ENCODE assay signal across 4 cellular contexts in genomic region chr4:44502214-44502613, GRCh38. TPM values are rescaled to one million over a fixed set of nuclear protein-coding genes. Genes with fewer than 3 reads are reported as not detected.
"Had no signal": no experiment of that assay in that cellular context is flagged by ENCODE, and none has a peak within 500 bp of the region (broad histone marks: within the 10 kb centered on the region; RNA-seq: fewer than 3 reads in every experiment).

No MANE protein-coding gene starts in this region.

RNA-seq across cellular contexts. Expression of gene KCTD8, which starts 53.6 kb away (rescaled TPM):
- total RNA-seq: esophagus mucosa, lower lobe of right lung, mesenteric fat pad, myocyte had no signal
